ENCODE assay signal across 8 cellular contexts in genomic region chr9:4339357-4339756, GRCh38. TPM values are rescaled to one million over a fixed set of nuclear protein-coding genes. Genes with fewer than 3 reads are reported as not detected.
DNase-seq lines count a peak whose midpoint lies in the region; ATAC-seq and TF ChIP-seq lines count a peak whose summit lies in the region.

No MANE protein-coding gene starts in this region.

- intact Hi-C loops in CD8-positive, alpha-beta T cell (cut with DNase I, micrococcal nuclease): loop anchor here (1.0 to 10.0 kb wide), 9 partner anchors 24 to 1483 kb away; no protein-coding TSS in a partner anchor

- H3K27ac ChIP-seq in CD8-positive, alpha-beta T cell (ENCODE audit: low read depth, low read length): no peak overlapping the region

- no peaks in the 10 kb centered on the region for H3K36me3 Mint-ChIP-seq in CD8-positive, alpha-beta T cell
- H3K36me3 Mint-ChIP-seq in naive B cell: no peaks in the 10 kb centered on the region

- peaks cover 3% of the 10 kb centered on the region for H3K4me1 ChIP-seq in CD8-positive, alpha-beta T cell (ENCODE audit: insufficient read depth, low read length)

- peaks cover 11% of the 10 kb centered on the region for H3K4me1 Mint-ChIP-seq in CD8-positive, alpha-beta T cell (ENCODE audit: low read depth)
- H3K4me1 Mint-ChIP-seq in naive B cell: no peaks in the 10 kb centered on the region

- POLR2A ChIA-PET in CD8-positive, alpha-beta T cell (lab: Charles Lee): interaction anchor here (0.8 to 1.0 kb wide), 2 partner anchors 24 to 27 kb away, joined by 3 to 4 read pairs; no protein-coding TSS in a partner anchor

- H3K27ac Mint-ChIP-seq in CD8-positive, alpha-beta T cell: peak overlapping the region; percentile 50
- H3K27ac Mint-ChIP-seq in naive B cell: peak overlapping the region in 2 of 6 donors; percentile 8 to 37

- no peaks in the 10 kb centered on the region for H3K9me3 Mint-ChIP-seq in CD8-positive, alpha-beta T cell
- no peaks in the 10 kb centered on the region for H3K9me3 Mint-ChIP-seq in naive B cell

- H3K4me3 Mint-ChIP-seq in CD8-positive, alpha-beta T cell: peak overlapping the region; percentile 17
- H3K4me3 Mint-ChIP-seq in naive B cell: no peak overlapping the region

- peak; percentile 92 for ATAC-seq in CD8-positive, alpha-beta T cell
- ATAC-seq in GM19438 (IDR thresholded peaks at IDR 0.05; ENCODE audit: low read depth, unreplicated experiment) (peak; percentile 80), naive B cell (ENCODE audit: low read depth in 2 of 2) (peak; percentile 40 to 47)

- no peaks in the 10 kb centered on the region for H3K27me3 ChIP-seq in CD8-positive, alpha-beta T cell (ENCODE audit: insufficient read depth, low read length)

- peak; percentile 70 for TF ChIP-seq CTCF in CD8-positive, alpha-beta T cell (IDR thresholded peaks at IDR 0.05)
- TF ChIP-seq CTCF in epithelial cell of esophagus (IDR thresholded peaks at IDR 0.05; ENCODE audit: insufficient read depth, low read depth, low read length, missing control alignments): peak; percentile 99

- H3K36me3 ChIP-seq in CD8-positive, alpha-beta T cell (ENCODE audit: insufficient read depth, low read length): no peaks in the 10 kb centered on the region

- H3K9me3 ChIP-seq in CD8-positive, alpha-beta T cell (ENCODE audit: low read length): no peaks in the 10 kb centered on the region

- CTCF ChIA-PET in CD8-positive, alpha-beta T cell (lab: Charles Lee): interaction anchor here (0.6 to 14.9 kb wide), 32 partner anchors 9 to 1481 kb away, joined by 3 to 266 read pairs (median 5); partner anchors contain the start of gene PLPP6

- no peak overlapping the region for H3K4me3 ChIP-seq in CD8-positive, alpha-beta T cell (ENCODE audit: low read depth, low read length)
- H3K4me3 ChIP-seq in epithelial cell of esophagus (ENCODE audit: low read length): no peak overlapping the region

- peak; percentile 61 to 88 (median 77) for DNase-seq in CD8-positive, alpha-beta T cell
- DNase-seq in HPDE6-E6E7 (ENCODE audit: extremely low spot score) (peak; percentile 44), NOMO-1 treated with dmso at 0.1 percent for 144 hours (lab: John Stamatoyannopoulos, UW; ENCODE audit: unreplicated experiment) (peak; percentile 16), epithelial cell of esophagus (ENCODE audit: low read depth) (peak; percentile 87), naive B cell (peak; percentile 29)
- peak; percentile 50 for DNase-seq in activated CD8-positive, alpha-beta memory T cell treated with anti-CD3 and anti-CD28 coated beads, Interleukin-2, amount 50 U/mL, for 24 hours (ENCODE audit: extremely low read depth)
- DNase-seq in stimulated activated CD8-positive, alpha-beta memory T cell treated with anti-CD3 and anti-CD28 coated beads, Interleukin-7, amount 100 ng/mL, for 48 hours (ENCODE audit: extremely low read depth in 1 of 2, low read depth in 1 of 2): peak; percentile 47 to 62

- no peaks in the 10 kb centered on the region for H3K27me3 Mint-ChIP-seq in CD8-positive, alpha-beta T cell (ENCODE audit: low read depth)
- peaks cover 14 to 30% (median 18%) of the 10 kb centered on the region in 3 donors for H3K27me3 Mint-ChIP-seq in naive B cell

RNA-seq across cellular contexts. Expression of gene GLIS3, which starts 39.5 kb away (rescaled TPM):
- total RNA-seq in CD8-positive, alpha-beta T cell: 1 to 10 TPM; 3.3 to 5.6 TPM
- polyA plus RNA-seq in naive B cell (ENCODE audit: low read depth in 6 of 6): not detected

Comparison
In these comparisons a context has a peak if more than half of its experiments do, and no peak if none do; other contexts are left out.
1. DNase-seq: peak in every context shown above with its lines; median percentile 87 in epithelial cell of esophagus; 77 in CD8-positive, alpha-beta T cell; 54 in stimulated activated CD8-positive, alpha-beta memory T cell treated with anti-CD3 and anti-CD28 coated beads, Interleukin-7, amount 100 ng/mL, for 48 hours; 50 in activated CD8-positive, alpha-beta memory T cell treated with anti-CD3 and anti-CD28 coated beads, Interleukin-2, amount 50 U/mL, for 24 hours; 44 in HPDE6-E6E7; 29 in naive B cell; 16 in NOMO-1 treated with dmso at 0.1 percent for 144 hours.